Comparison of ENCODE assay signal across 22 cellular contexts in the genomic region with DNA sequence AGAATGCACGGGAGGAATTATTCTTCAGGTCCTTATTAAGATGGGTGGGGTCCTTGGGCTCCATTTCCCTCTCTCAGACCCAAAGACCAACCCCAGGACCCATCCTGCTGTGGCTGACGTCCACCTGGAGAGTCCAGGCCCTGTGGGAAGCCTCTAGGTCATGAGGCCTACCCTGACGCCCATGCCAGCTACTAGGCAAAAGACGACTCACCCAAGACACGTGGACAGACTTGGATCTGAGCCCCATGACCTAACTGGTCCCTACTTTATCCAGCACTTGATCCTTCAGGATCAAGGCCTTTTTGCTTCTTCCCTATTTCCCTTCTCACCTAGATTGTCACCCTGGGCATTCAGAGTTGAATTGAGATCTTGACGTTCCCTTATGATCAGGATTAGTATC.
"Had no signal": no experiment of that assay in that cellular context is flagged by ENCODE, and none has a peak within 500 bp of the region (broad histone marks: within the 10 kb centered on the region; RNA-seq: fewer than 3 reads in every experiment).

No MANE protein-coding gene starts in this region.

- ATAC-seq: body of pancreas, T-cell had no signal

- DNase-seq: activated CD4-positive, alpha-beta memory T cell treated with anti-CD3 and anti-CD28 coated beads for 36 hours; activated CD4-positive, alpha-beta T cell treated with anti-CD3 and anti-CD28 coated beads, Interleukin-2, amount 10 ng/mL, durations not matched to agents 7 days and 5 days; activated CD4-positive, CD25-positive, alpha-beta regulatory T cell; activated CD8-positive, alpha-beta memory T cell treated with anti-CD3 and anti-CD28 coated beads for 24 hours; activated naive CD4-positive, alpha-beta T cell treated with anti-CD3 and anti-CD28 coated beads, Interleukin-2, amount 50 U/mL, for 16 hours; activated naive CD8-positive, alpha-beta T cell treated with anti-CD3 and anti-CD28 coated beads, Interleukin-2, amount 10 ng/mL, durations not matched to agents 7 days and 5 days; activated T-cell treated with anti-CD3 and anti-CD28 coated beads, Interleukin-2, amount 50 U/mL, for 48 hours; adrenal gland; body of pancreas; MM.1S; NCI-H1105; NCI-H1436; NCI-H1694 treated with DMSO at 0.1 percent for 48 hours; NCI-H2029 treated with DMSO at 0.1 percent for 48 hours; NCI-H510A treated with DMSO at 0.1 percent for 48 hours; SIG-M5; T-cell; T-helper 2 cell had no signal

- H3K9me3 ChIP-seq: adrenal gland, ascending aorta, body of pancreas had no signal

- H3K4me3 ChIP-seq: adrenal gland, ascending aorta, body of pancreas had no signal

- H3K36me3 ChIP-seq: adrenal gland, ascending aorta had no signal

- H3K27me3 ChIP-seq: adrenal gland, ascending aorta, body of pancreas had no signal

- FAIRE-seq: RCC 7860 had no signal

- H3K4me1 ChIP-seq: adrenal gland, ascending aorta, body of pancreas had no signal

- H3K27ac ChIP-seq: adrenal gland, ascending aorta, body of pancreas, KMS-11, VCaP had no signal
